In genomic region chr1:47568763-47569162, GRCh38 we compare ENCODE assay signal across 16 cellular contexts.
DNase-seq lines count a peak whose midpoint lies in the region; ATAC-seq, FAIRE-seq and TF ChIP-seq lines count a peak whose summit lies in the region.
"Had no signal": no experiment of that assay in that cellular context is flagged by ENCODE, and none has a peak within 500 bp of the region (broad histone marks: within the 10 kb centered on the region; RNA-seq: fewer than 3 reads in every experiment).

No MANE protein-coding gene starts in this region.

- DNase-seq in A549 (ENCODE audit: low read depth in 1 of 2, low spot score in 1 of 2), result no peak
- DNase-seq in G401 (ENCODE audit: low spot score), result peak; percentile 5
- peak; percentile 30 to 41 for DNase-seq in dermis microvascular lymphatic vessel endothelial cell (ENCODE audit: low read depth in 2 of 2)
- peak; percentile 77 for DNase-seq in myocyte (ENCODE audit: low read depth)
- no peak for DNase-seq in NCI-H1048 (lab: John Stamatoyannopoulos, UW)
- no peak for DNase-seq in hepatic stellate cell (ENCODE audit: low spot score)
- no peak for DNase-seq in cortex of kidney (lab: John Stamatoyannopoulos, UW)
- DNase-seq: activated T-cell treated with anti-CD3 and anti-CD28 coated beads, Interleukin-2, amount 50 U/mL, for 1 hour; brain microvascular endothelial cell; MG63; naive thymus-derived CD8-positive, alpha-beta T cell; NCI-H526; PC-3; SW 1271 had no signal

- TF ChIP-seq POLR2A in A549 (IDR thresholded peaks at IDR 0.05; ENCODE audit: low read length), result no peak

- in situ Hi-C loops in G401 (cut with HindIII; ENCODE audit: low sequenced_read_pairs), result no loop called here

- peak overlapping the region; percentile 63 to 80; a peak in 4 of 6 replicates for H3K27ac ChIP-seq in A549
- H3K27ac ChIP-seq: brain microvascular endothelial cell had no signal

- POLR2A ChIA-PET in A549 (lab: Yijun Ruan, JAX), result no interaction called here

- FAIRE-seq in A549 (lab: Jason Lieb, UNC), result no peak

- TF ChIP-seq EP300 in A549 (IDR thresholded peaks at IDR 0.05), result no peak

- H3K4me2 ChIP-seq in A549, result no peak overlapping the region; the same call in 2 of the 3 replicates

- ATAC-seq in A549 (no peak), GM19463 (IDR thresholded peaks at IDR 0.05; ENCODE audit: unreplicated experiment) (no peak)
- ATAC-seq: left lobe of liver; naive thymus-derived CD8-positive, alpha-beta T cell; PC-3 had no signal

- no peak overlapping the region for H3K4me3 ChIP-seq in A549
- H3K4me3 ChIP-seq: MG63 had no signal

- TF ChIP-seq RAD21 in A549 (conservative IDR thresholded peaks at IDR 0.05 in 1 of 2, IDR thresholded peaks at IDR 0.05 in 1 of 2), result no peak

- no peaks in the 10 kb centered on the region for H3K9me3 ChIP-seq in A549
- H3K9me3 ChIP-seq: MG63 had no signal

- no peak for TF ChIP-seq CTCF in A549 (IDR thresholded peaks at IDR 0.05)

- 91% methylated on average over 4 of the region's 5 CpGs for WGBS in A549 (ENCODE audit: missing lambda C conversion rate)

- CTCF ChIA-PET in A549 (lab: Yijun Ruan, JAX), result interaction anchor here (1.0 to 3.6 kb wide), 6 partner anchors 9 to 141 kb away, joined by 3 to 21 read pairs (median 7); partner anchors contain the start of gene FOXD2

- H3K4me1 ChIP-seq in A549, result peaks cover 12% of the 10 kb centered on the region

TF ChIP-seq in A549, 52 proteins besides CTCF, POLR2A, EP300 and RAD21:
- TF ChIP-seq CBX8 (IDR thresholded peaks at IDR 0.05) (no peak), ESRRA (IDR thresholded peaks at IDR 0.05; ENCODE audit: borderline replicate concordance, low read length) (no peak), POLR2AphosphoS2 (conservative IDR thresholded peaks at IDR 0.05; ENCODE audit: low read length) (no peak), SREBF2 (IDR thresholded peaks at IDR 0.05) (no peak), PHF8 (IDR thresholded peaks at IDR 0.05; ENCODE audit: borderline replicate concordance, low read depth) (no peak), MAZ (IDR thresholded peaks at IDR 0.05; ENCODE audit: borderline replicate concordance, low read depth, low read length) (no peak), HOXB13 (CRISPR knock-in tag; IDR thresholded peaks at IDR 0.05; ENCODE audit: low read depth) (no peak), MYC (IDR thresholded peaks at IDR 0.05; ENCODE audit: borderline replicate concordance, low read length) (no peak), TFCP2L1 (CRISPR knock-in tag; IDR thresholded peaks at IDR 0.05) (no peak), REST (IDR thresholded peaks at IDR 0.05) (no peak), HDAC2 (IDR thresholded peaks at IDR 0.05) (no peak)

Comparison
In these comparisons a context has a peak if more than half of its experiments do, and no peak if none do; other contexts are left out.
1. DNase-seq: peak in G401 (single experiment), dermis microvascular lymphatic vessel endothelial cell (2 of 2) and myocyte (single experiment); none in A549 (0 of 2), NCI-H1048 (single experiment), hepatic stellate cell (single experiment) and cortex of kidney (single experiment).